Comparison of ENCODE assay signal across 8 cellular contexts in the genomic region with DNA sequence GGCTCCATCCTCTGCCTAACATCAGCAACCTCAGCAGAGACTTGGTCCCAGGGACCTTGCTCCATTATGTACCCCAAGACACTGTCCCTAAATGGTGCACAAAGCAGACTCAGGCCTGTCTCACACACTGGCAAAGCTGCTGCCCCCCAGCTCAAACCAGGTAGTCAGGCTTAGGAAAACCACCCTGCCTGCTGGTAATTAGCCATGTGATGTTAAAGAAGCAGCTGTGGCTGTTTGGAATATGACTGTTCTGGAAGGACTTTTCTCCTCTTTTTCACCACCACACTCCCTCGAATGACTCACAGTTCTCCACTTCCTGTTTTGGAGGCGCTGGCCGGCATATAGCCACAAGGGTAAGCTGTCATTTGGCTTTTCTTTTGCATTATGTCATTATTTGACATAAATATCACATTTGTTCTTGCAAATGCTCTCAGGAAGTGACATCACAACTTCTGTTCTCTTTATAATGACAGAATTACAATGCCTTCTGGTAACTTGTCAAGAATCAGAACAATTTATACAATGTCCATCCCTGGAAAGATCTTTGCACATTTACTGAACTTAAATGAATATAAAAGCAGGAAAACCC.
DNase-seq lines count a peak whose midpoint lies in the region; ATAC-seq, FAIRE-seq and TF ChIP-seq lines count a peak whose summit lies in the region.

No MANE protein-coding gene starts in this region.

- H3K9me3 ChIP-seq in T-helper 17 cell (ENCODE audit: control insufficient read depth, low read length, poor library complexity, severe bottlenecking) = no peaks in the 10 kb centered on the region
- no peaks in the 10 kb centered on the region for H3K9me3 ChIP-seq in endothelial cell of umbilical vein (replicated peaks; ENCODE audit: control insufficient read depth, insufficient read depth, low read length)
- H3K9me3 ChIP-seq in mucosa of rectum (ENCODE audit: control insufficient read depth in 2 of 2, low read length in 2 of 2) = no peaks in the 10 kb centered on the region
- H3K9me3 ChIP-seq in uterus = no peaks in the 10 kb centered on the region

- TF ChIP-seq CTCF in endothelial cell of umbilical vein (IDR thresholded peaks at IDR 0.05; ENCODE audit: extremely low read depth in 1 of 2, insufficient read depth in 1 of 2, low read depth in 1 of 2, low read length in 2 of 2) (no peak), uterus (IDR thresholded peaks at IDR 0.05) (no peak)

- peak overlapping the region; percentile 52 for H3K4me2 ChIP-seq in endothelial cell of umbilical vein (ENCODE audit: insufficient read depth, low read length)

- H3K36me3 Mint-ChIP-seq in T-helper 17 cell (ENCODE audit: low read depth) = peaks cover 2% of the 10 kb centered on the region

- CTCF ChIA-PET in endothelial cell of umbilical vein (lab: Charles Lee) = interaction anchor here (1.1 to 2.6 kb wide), 8 partner anchors 10 to 49 kb away, joined by 3 to 12 read pairs (median 6); no protein-coding TSS in a partner anchor

- ATAC-seq in GM19328 (IDR thresholded peaks at IDR 0.05; ENCODE audit: unreplicated experiment) = peak; percentile 58
- peak; percentile 64 for ATAC-seq in HG03457 (IDR thresholded peaks at IDR 0.05; ENCODE audit: unreplicated experiment)
- ATAC-seq in T-helper 17 cell = peak; percentile 63

- dilution Hi-C loops in endothelial cell of umbilical vein (cut with MboI; ENCODE audit: extremely low pct_ligation_motif_present, low sequenced_read_pairs) = no loop called here

- H3K4me1 ChIP-seq in endothelial cell of umbilical vein (ENCODE audit: control insufficient read depth, extremely low read depth, insufficient read depth, low read length) = peaks cover 35% of the 10 kb centered on the region
- H3K4me1 ChIP-seq in mucosa of rectum (ENCODE audit: control insufficient read depth in 2 of 2, insufficient read depth in 2 of 2, low read length in 2 of 2) = peaks cover 28 to 40% of the 10 kb centered on the region in 2 donors
- H3K4me1 ChIP-seq in uterus = peaks cover 5 to 7% of the 10 kb centered on the region in 2 donors

- H3K36me3 ChIP-seq in endothelial cell of umbilical vein (ENCODE audit: control insufficient read depth in 2 of 2, extremely low read depth in 1 of 2, insufficient read depth in 2 of 2, low read length in 2 of 2) = no peaks in the 10 kb centered on the region
- H3K36me3 ChIP-seq in mucosa of rectum (ENCODE audit: control insufficient read depth in 2 of 2, insufficient read depth in 2 of 2, low read length in 2 of 2) = peaks cover 0 to 2% of the 10 kb centered on the region in 2 donors
- no peaks in the 10 kb centered on the region for H3K36me3 ChIP-seq in uterus

- H3K4me1 Mint-ChIP-seq in T-helper 17 cell = peaks cover 12% of the 10 kb centered on the region

- H3K4me3 Mint-ChIP-seq in T-helper 17 cell = no peak overlapping the region

- no peak overlapping the region for H3K4me3 ChIP-seq in endothelial cell of umbilical vein (replicated peaks in 1 of 3; ENCODE audit: insufficient read depth in 1 of 3, low read depth in 1 of 3, low read length in 3 of 3)
- no peak overlapping the region for H3K4me3 ChIP-seq in mucosa of rectum (ENCODE audit: low read length in 2 of 2)
- H3K4me3 ChIP-seq in uterus = no peak overlapping the region

- no peaks in the 10 kb centered on the region for H3K79me2 ChIP-seq in endothelial cell of umbilical vein (ENCODE audit: control insufficient read depth, insufficient read depth, low read length)

- H4K20me1 ChIP-seq in endothelial cell of umbilical vein (replicated peaks; ENCODE audit: control insufficient read depth, extremely low read depth, insufficient read depth, low read length) = no peaks in the 10 kb centered on the region

- peak overlapping the region; percentile 19 for H3K27ac Mint-ChIP-seq in T-helper 17 cell

- H2AFZ ChIP-seq in endothelial cell of umbilical vein (ENCODE audit: low read depth, low read length) = no peak overlapping the region

- H3K9me1 ChIP-seq in endothelial cell of umbilical vein (replicated peaks; ENCODE audit: control insufficient read depth, extremely low read depth, insufficient read depth, low read length) = no peaks in the 10 kb centered on the region

- peak overlapping the region; percentile 84 for H3K9ac ChIP-seq in endothelial cell of umbilical vein (replicated peaks; ENCODE audit: extremely low read depth, insufficient read depth, low read length)
- H3K9ac ChIP-seq in mucosa of rectum (ENCODE audit: low read depth in 1 of 2, low read length in 2 of 2) = peak overlapping the region; percentile 42 to 49

- FAIRE-seq in endothelial cell of umbilical vein (lab: Jason Lieb, UNC) = peak; percentile 95

- TF ChIP-seq POLR2A in endothelial cell of umbilical vein (IDR thresholded peaks at IDR 0.05; ENCODE audit: low read depth, low read length) = peak; percentile 27
- TF ChIP-seq POLR2A in uterus (IDR thresholded peaks at IDR 0.05) = no peak

- H3K27me3 ChIP-seq in endothelial cell of umbilical vein (ENCODE audit: control insufficient read depth in 2 of 2, insufficient read depth in 2 of 2, low read length in 2 of 2) (no peaks in the 10 kb centered on the region), mucosa of rectum (ENCODE audit: control insufficient read depth in 2 of 2, insufficient read depth in 2 of 2, low read length in 2 of 2) (no peaks in the 10 kb centered on the region), uterus (no peaks in the 10 kb centered on the region)

- H3K27ac ChIP-seq in endothelial cell of umbilical vein (ENCODE audit: insufficient read depth, low read depth, low read length) (peak overlapping the region; percentile 97), mucosa of rectum (ENCODE audit: low read depth in 2 of 2, low read length in 2 of 2) (peak overlapping the region; percentile 80 to 88), uterus (peak overlapping the region; percentile 76 to 91)

- POLR2A ChIA-PET in endothelial cell of umbilical vein (lab: Charles Lee) = interaction anchor here (1.2 kb wide), 1 partner anchor 11 kb away, joined by 6 read pairs; no protein-coding TSS in a partner anchor

- no peaks in the 10 kb centered on the region for H3K27me3 Mint-ChIP-seq in T-helper 17 cell

- peak; percentile 11 for DNase-seq in COLO668 (lab: John Stamatoyannopoulos, UW; ENCODE audit: unreplicated experiment)
- DNase-seq in T-helper 17 cell = no peak
- peak; percentile 98 for DNase-seq in endothelial cell of umbilical vein (ENCODE audit: low read depth, low spot score)
- DNase-seq in uterus = peak; percentile 50 to 73
- no peak for DNase-seq in NCI-H1694 (lab: John Stamatoyannopoulos, UW)

- intact Hi-C loops in endothelial cell of umbilical vein (cut with micrococcal nuclease) = loop anchor here (1.0 kb wide), 8 partner anchors 13 to 165 kb away; partner anchors contain the start of gene UGCG
- intact Hi-C loops in uterus (cut with DNase I; ENCODE audit: low total_unique reads) = no loop called here

- no TSS peak for BruUV-seq in endothelial cell of umbilical vein (replicated peaks; lab: Mats Ljungman, UMichigan)

TF ChIP-seq in endothelial cell of umbilical vein, 7 proteins besides CTCF, POLR2A, EP300 and RAD21:
- TF ChIP-seq EZH2 (IDR thresholded peaks at IDR 0.05; ENCODE audit: borderline replicate concordance, low read depth, low read length, severe bottlenecking) = no peak
- peak; percentile 82 for TF ChIP-seq POLR2AphosphoS5 (IDR thresholded peaks at IDR 0.05; ENCODE audit: insufficient read depth, low read depth, low read length)
- no peak for TF ChIP-seq MYC (IDR thresholded peaks at IDR 0.05; ENCODE audit: low read depth, low read length)
- peak; percentile 99 for TF ChIP-seq JUN (IDR thresholded peaks at IDR 0.05; ENCODE audit: borderline replicate concordance, insufficient read depth, insufficient read length, low read depth)
- TF ChIP-seq, protein P1, sequence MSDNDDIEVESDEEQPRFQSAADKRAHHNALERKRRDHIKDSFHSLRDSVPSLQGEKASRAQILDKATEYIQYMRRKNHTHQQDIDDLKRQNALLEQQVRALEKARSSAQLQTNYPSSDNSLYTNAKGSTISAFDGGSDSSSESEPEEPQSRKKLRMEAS (IDR thresholded peaks at IDR 0.05; ENCODE audit: insufficient read depth, insufficient read length) = peak; percentile 33
- TF ChIP-seq GATA2 (IDR thresholded peaks at IDR 0.05; ENCODE audit: insufficient read depth, insufficient read length, low read depth, low read length) = peak; percentile 24
- peak; percentile 97 for TF ChIP-seq FOS (IDR thresholded peaks at IDR 0.05; ENCODE audit: borderline replicate concordance, insufficient read depth, low read length)
TF ChIP-seq in endothelial cell of umbilical vein: peak in this region for 5.

Comparison
In these comparisons a context has a peak if more than half of its experiments do, and no peak if none do; other contexts are left out.
1. DNase-seq: peak in COLO668 (single experiment), endothelial cell of umbilical vein (single experiment) and uterus (2 of 2); none in T-helper 17 cell (0 of 3) and NCI-H1694 (single experiment).
2. Peak in every context shown above with its lines, with median percentiles within 50 percentile points of each other: ATAC-seq and H3K27ac ChIP-seq.